Comparison of ENCODE assay signal across 18 cellular contexts in the genomic region with DNA sequence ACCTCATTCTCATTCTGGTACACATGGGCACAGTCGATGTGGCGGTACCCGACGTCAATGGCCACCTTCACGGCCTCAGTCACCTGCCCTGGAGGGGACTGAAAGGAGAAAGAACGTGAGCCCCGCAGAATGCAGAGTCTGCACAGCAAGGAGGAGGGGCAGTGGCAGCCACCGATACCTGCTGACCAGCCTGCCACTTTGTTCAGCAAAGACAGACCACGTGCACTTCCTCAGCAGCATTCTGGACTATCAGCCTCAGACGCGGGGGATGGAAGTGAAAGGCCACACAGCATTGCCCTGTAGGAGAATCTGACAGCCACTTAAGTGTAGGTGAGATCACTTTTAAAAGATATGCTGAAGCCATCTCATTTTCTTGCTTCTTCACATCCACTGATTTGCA.
"Had no signal": no experiment of that assay in that cellular context is flagged by ENCODE, and none has a peak within 500 bp of the region (broad histone marks: within the 10 kb centered on the region; RNA-seq: fewer than 3 reads in every experiment).

No MANE protein-coding gene starts in this region.

- H3K27me3 Mint-ChIP-seq: activated CD4-positive, alpha-beta T cell treated with anti-CD3 and anti-CD28 coated beads, Interleukin-2, amount 10 ng/mL, durations not matched to agents 7 days and 5 days; activated naive CD8-positive, alpha-beta T cell; brain; effector memory CD8-positive, alpha-beta T cell; natural killer cell treated with Interleukin-12 subunit alpha and Interleukin-12 subunit beta and Interleukin-15 and Interleukin-18, amount 100 ng/mL, for 72 hours; stimulated activated memory B cell treated with anti-CD40 and anti-IgM and Interleukin-4, amounts not matched to agents 10 μg/mL and 1 μg/mL and 100 μg/mL, for 72 hours had no signal

- H3K9me3 Mint-ChIP-seq: activated CD4-positive, alpha-beta T cell treated with anti-CD3 and anti-CD28 coated beads, Interleukin-2, amount 10 ng/mL, durations not matched to agents 7 days and 5 days; activated T-cell treated with anti-CD3 and anti-CD28 coated beads, Interleukin-2, amount 50 U/mL, for 72 hours; brain; effector memory CD8-positive, alpha-beta T cell; natural killer cell treated with Interleukin-12 subunit alpha and Interleukin-12 subunit beta and Interleukin-15 and Interleukin-18, amount 100 ng/mL, for 72 hours; stimulated activated memory B cell treated with anti-CD40 and anti-IgM and Interleukin-4, amounts not matched to agents 10 μg/mL and 1 μg/mL and 100 μg/mL, for 72 hours; T-helper 2 cell treated with Interferon-gamma antibody and Interleukin-4, amounts not matched to agents 5 μg/mL and 100 μg/mL, for 36 hours had no signal

- DNase-seq: activated CD4-positive, alpha-beta T cell treated with anti-CD3 and anti-CD28 coated beads, Interleukin-2, amount 10 ng/mL, durations not matched to agents 7 days and 5 days; activated CD4-positive, CD25-positive, alpha-beta regulatory T cell; activated CD8-positive, alpha-beta memory T cell treated with anti-CD3 and anti-CD28 coated beads, Interleukin-2, amount 50 U/mL, for 48 hours; activated gamma-delta T cell; activated T-cell treated with anti-CD3 and anti-CD28 coated beads, Interleukin-2, amount 50 U/mL, for 72 hours; effector memory CD8-positive, alpha-beta T cell; foreskin keratinocyte; heart right ventricle; left cardiac atrium; mammary epithelial cell; stimulated activated CD4-positive, alpha-beta T cell treated with anti-CD3 and anti-CD28 coated beads, Interleukin-2, amount 100 ng/mL, for 48 hours had no signal

- H3K27me3 ChIP-seq: foreskin keratinocyte, heart right ventricle, thyroid gland, vagina had no signal

- H3K27ac ChIP-seq: foreskin keratinocyte, thyroid gland, vagina had no signal

- H3K27ac Mint-ChIP-seq: activated naive CD8-positive, alpha-beta T cell; activated T-cell treated with anti-CD3 and anti-CD28 coated beads, Interleukin-2, amount 50 U/mL, for 72 hours; effector memory CD8-positive, alpha-beta T cell; stimulated activated memory B cell treated with anti-CD40 and anti-IgM and Interleukin-4, amounts not matched to agents 10 μg/mL and 1 μg/mL and 100 μg/mL, for 72 hours had no signal

- H3K9me3 ChIP-seq: heart right ventricle, thyroid gland, vagina had no signal

- ATAC-seq: activated T-cell treated with anti-CD3 and anti-CD28 coated beads, Interleukin-2, amount 50 U/mL, for 72 hours; effector memory CD8-positive, alpha-beta T cell; foreskin keratinocyte; natural killer cell treated with Interleukin-12 subunit alpha and Interleukin-12 subunit beta and Interleukin-15 and Interleukin-18, amount 100 ng/mL, for 72 hours; stimulated activated memory B cell treated with anti-CD40 and anti-IgM and Interleukin-4, amounts not matched to agents 10 μg/mL and 1 μg/mL and 100 μg/mL, for 72 hours had no signal

- H3K4me3 Mint-ChIP-seq: activated CD4-positive, alpha-beta T cell treated with anti-CD3 and anti-CD28 coated beads, Interleukin-2, amount 10 ng/mL, durations not matched to agents 7 days and 5 days; activated naive CD8-positive, alpha-beta T cell; activated T-cell treated with anti-CD3 and anti-CD28 coated beads, Interleukin-2, amount 50 U/mL, for 72 hours; effector memory CD8-positive, alpha-beta T cell; natural killer cell treated with Interleukin-12 subunit alpha and Interleukin-12 subunit beta and Interleukin-15 and Interleukin-18, amount 100 ng/mL, for 72 hours; stimulated activated memory B cell treated with anti-CD40 and anti-IgM and Interleukin-4, amounts not matched to agents 10 μg/mL and 1 μg/mL and 100 μg/mL, for 72 hours; T-helper 2 cell treated with Interferon-gamma antibody and Interleukin-4, amounts not matched to agents 5 μg/mL and 100 μg/mL, for 36 hours had no signal

- H3K4me3 ChIP-seq: thyroid gland, vagina had no signal
